Comparison of ENCODE assay signal across 8 cellular contexts in genomic region chr12:92462049-92462448, GRCh38.
A peak's percentile ranks its signal among the peaks of the same experiment; 100 is the strongest.
DNase-seq lines count a peak whose midpoint lies in the region; ATAC-seq and TF ChIP-seq lines count a peak whose summit lies in the region.

No MANE protein-coding gene starts in this region.

- H3K4me3 ChIP-seq in prostate gland: no peak overlapping the region

- WGBS in prostate gland: 91% methylated on average over 3 of the region's 3 CpGs

- H3K4me1 ChIP-seq in prostate gland (replicated peaks): no peaks in the 10 kb centered on the region

- H3K36me3 ChIP-seq in prostate gland: no peaks in the 10 kb centered on the region

- peak; percentile 76 to 85 for ATAC-seq in activated CD4-positive, CD25-positive, alpha-beta regulatory T cell treated with anti-CD3 and anti-CD28 coated beads, Interleukin-2, amount 50 U/mL, for 24 hours
- ATAC-seq in HG03095 (IDR thresholded peaks at IDR 0.05; ENCODE audit: unreplicated experiment) (peak; percentile 41), sciatic nerve (peak; percentile 64)

- H3K27ac ChIP-seq in prostate gland: no peak overlapping the region

- no peaks in the 10 kb centered on the region for H3K27me3 ChIP-seq in prostate gland (replicated peaks; ENCODE audit: insufficient read depth)

- H3K9me3 ChIP-seq in prostate gland: no peaks in the 10 kb centered on the region

- intact Hi-C loops in sciatic nerve (cut with DNase I): no loop called here
- intact Hi-C loops in prostate gland (cut with DNase I): no loop called here

- TF ChIP-seq CTCF in prostate gland (IDR thresholded peaks at IDR 0.05): no peak

- TF ChIP-seq POLR2A in prostate gland (IDR thresholded peaks at IDR 0.05): no peak
- no peak for TF ChIP-seq POLR2A in erythroblast (IDR thresholded peaks at IDR 0.05; ENCODE audit: low read length)

- DNase-seq in activated CD4-positive, CD25-positive, alpha-beta regulatory T cell treated with anti-CD3 and anti-CD28 coated beads, Interleukin-2, amount 50 U/mL, for 72 hours: no peak
- DNase-seq in SKM-1 treated with dmso at 0.1 percent for 144 hours (lab: John Stamatoyannopoulos, UW; ENCODE audit: unreplicated experiment): peak; percentile 54
- DNase-seq in sciatic nerve (ENCODE audit: low spot score): no peak
- no peak for DNase-seq in prostate gland (ENCODE audit: low spot score)
- DNase-seq in erythroblast (lab: John Stamatoyannopoulos, UW): no peak
- DNase-seq in SK-N-DZ (ENCODE audit: low spot score): no peak
